In the genomic region with DNA sequence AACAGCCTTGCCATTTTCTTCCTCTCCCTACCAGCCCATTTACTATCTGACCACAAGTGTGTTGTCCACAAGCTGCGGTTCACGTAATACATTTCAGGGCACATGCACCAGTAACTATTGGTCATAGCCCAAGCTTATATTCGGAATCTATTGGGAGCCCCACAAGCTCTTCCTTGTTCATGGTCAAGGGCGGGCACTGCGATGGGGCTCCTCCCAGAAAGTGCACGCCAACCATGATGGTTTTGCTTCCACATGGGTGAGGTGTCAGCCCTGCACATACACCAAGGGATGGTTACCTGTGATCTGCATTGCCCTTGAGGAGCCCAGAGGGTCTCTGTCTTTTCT, we compare ENCODE assay signal across 2 cellular contexts.
TF ChIP-seq lines count a peak whose summit lies in the region.

No MANE protein-coding gene starts in this region.

TF ChIP-seq in SK-N-SH, 30 proteins besides CTCF, POLR2A, EP300 and RAD21 (continued from another document):
- TF ChIP-seq PBX3 (IDR thresholded peaks at IDR 0.05) (no peak), SMC3 (IDR thresholded peaks at IDR 0.05; ENCODE audit: low read depth, low read length) (no peak), ELF1 (IDR thresholded peaks at IDR 0.05) (no peak), JUND (IDR thresholded peaks at IDR 0.05) (no peak), YY1 (IDR thresholded peaks at IDR 0.05; ENCODE audit: low read depth) (no peak), NRF1 (IDR thresholded peaks at IDR 0.05; ENCODE audit: low read depth, low read length) (no peak), TAF1 (IDR thresholded peaks at IDR 0.05; ENCODE audit: borderline replicate concordance, low read depth, low read length) (no peak), GATA2 (CRISPR knock-in tag; IDR thresholded peaks at IDR 0.05) (no peak), MAX (IDR thresholded peaks at IDR 0.05; ENCODE audit: low read depth) (no peak), RXRA (IDR thresholded peaks at IDR 0.05; ENCODE audit: borderline replicate concordance, low read depth) (no peak), POLR2AphosphoS5 (IDR thresholded peaks at IDR 0.05; ENCODE audit: low read depth, low read length) (no peak), TCF12 (IDR thresholded peaks at IDR 0.05) (no peak), RCOR1 (IDR thresholded peaks at IDR 0.05; ENCODE audit: low read length) (no peak), FOSL2 (IDR thresholded peaks at IDR 0.05; ENCODE audit: borderline replicate concordance, low read depth) (no peak)
- TF ChIP-seq, protein P1, sequence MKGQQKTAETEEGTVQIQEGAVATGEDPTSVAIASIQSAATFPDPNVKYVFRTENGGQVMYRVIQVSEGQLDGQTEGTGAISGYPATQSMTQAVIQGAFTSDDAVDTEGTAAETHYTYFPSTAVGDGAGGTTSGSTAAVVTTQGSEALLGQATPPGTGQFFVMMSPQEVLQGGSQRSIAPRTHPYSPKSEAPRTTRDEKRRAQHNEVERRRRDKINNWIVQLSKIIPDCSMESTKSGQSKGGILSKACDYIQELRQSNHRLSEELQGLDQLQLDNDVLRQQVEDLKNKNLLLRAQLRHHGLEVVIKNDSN (IDR thresholded peaks at IDR 0.05; ENCODE audit: borderline replicate concordance, low read depth) = no peak
- TF ChIP-seq, protein P2, sequence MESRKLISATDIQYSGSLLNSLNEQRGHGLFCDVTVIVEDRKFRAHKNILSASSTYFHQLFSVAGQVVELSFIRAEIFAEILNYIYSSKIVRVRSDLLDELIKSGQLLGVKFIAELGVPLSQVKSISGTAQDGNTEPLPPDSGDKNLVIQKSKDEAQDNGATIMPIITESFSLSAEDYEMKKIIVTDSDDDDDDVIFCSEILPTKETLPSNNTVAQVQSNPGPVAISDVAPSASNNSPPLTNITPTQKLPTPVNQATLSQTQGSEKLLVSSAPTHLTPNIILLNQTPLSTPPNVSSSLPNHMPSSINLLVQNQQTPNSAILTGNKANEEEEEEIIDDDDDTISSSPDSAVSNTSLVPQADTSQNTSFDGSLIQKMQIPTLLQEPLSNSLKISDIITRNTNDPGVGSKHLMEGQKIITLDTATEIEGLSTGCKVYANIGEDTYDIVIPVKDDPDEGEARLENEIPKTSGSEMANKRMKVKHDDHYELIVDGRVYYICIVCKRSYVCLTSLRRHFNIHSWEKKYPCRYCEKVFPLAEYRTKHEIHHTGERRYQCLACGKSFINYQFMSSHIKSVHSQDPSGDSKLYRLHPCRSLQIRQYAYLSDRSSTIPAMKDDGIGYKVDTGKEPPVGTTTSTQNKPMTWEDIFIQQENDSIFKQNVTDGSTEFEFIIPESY (IDR thresholded peaks at IDR 0.05; ENCODE audit: borderline replicate concordance, low read depth) = no peak

TF ChIP-seq in SK-N-SH treated with all-trans-retinoic acid at 6 μM for 48 hours, 23 proteins besides CTCF, POLR2A, EP300 and RAD21 (continued from another document):
- TF ChIP-seq POU6F1 (CRISPR knock-in tag; IDR thresholded peaks at IDR 0.05; ENCODE audit: borderline replicate concordance, low read depth) (no peak), ZFP30 (CRISPR knock-in tag; IDR thresholded peaks at IDR 0.05) (no peak)
